8 cellular contexts compared by ENCODE assay signal in the genomic region with DNA sequence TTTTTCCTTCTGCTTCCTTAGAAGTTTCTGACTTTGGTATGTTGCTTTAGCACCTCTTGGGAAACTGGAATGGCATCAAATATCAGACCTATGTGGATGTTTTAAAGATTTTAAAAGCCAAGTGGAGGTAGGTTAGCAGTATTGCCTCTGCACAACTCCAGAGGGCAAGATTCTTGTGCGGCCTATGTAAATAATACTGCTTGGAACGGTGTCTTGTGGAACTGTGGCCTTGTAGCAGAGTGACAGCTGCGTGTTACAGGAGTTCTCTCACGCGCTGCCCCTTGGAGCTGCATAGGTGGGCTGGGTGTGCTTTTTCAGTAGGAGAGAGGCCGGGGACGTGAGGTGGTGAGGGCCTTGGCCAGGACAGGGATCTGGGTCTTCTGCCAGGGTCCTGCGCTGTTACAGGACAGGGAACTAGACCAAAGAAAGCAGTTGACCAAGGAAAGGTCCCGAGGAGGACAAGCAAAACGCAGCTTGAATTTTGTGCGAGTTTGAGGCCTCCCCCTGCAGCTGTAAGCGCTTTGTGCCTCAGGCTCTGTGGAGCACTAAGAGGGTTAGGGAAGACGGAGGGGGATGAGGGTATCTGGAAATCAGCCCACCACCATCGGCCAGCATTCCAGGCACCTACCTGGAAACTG. TPM values are rescaled to one million over a fixed set of nuclear protein-coding genes. Genes with fewer than 3 reads are reported as not detected.
DNase-seq lines count a peak whose midpoint lies in the region; ATAC-seq and TF ChIP-seq lines count a peak whose summit lies in the region.

No MANE protein-coding gene starts in this region.

- H3K27ac ChIP-seq in KOPT-K1 (ENCODE audit: low read depth, low read length, poor library complexity, severe bottlenecking) = peak overlapping the region; percentile 75
- no peak overlapping the region for H3K27ac ChIP-seq in coronary artery

- DNase-seq in AG10803 (ENCODE audit: low read depth) (no peak), coronary artery (ENCODE audit: low spot score) (peak; percentile 66), natural killer cell (no peak), dermis blood vessel endothelial cell (no peak), hippocampal formation (lab: John Stamatoyannopoulos, UW) (no peak)

- no peaks in the 10 kb centered on the region for H3K9me3 ChIP-seq in KOPT-K1 (ENCODE audit: insufficient read depth, low read length, poor library complexity, severe bottlenecking)

- TF ChIP-seq CTCF in AG10803 (conservative IDR thresholded peaks at IDR 0.05; ENCODE audit: low read length) (no peak), coronary artery (IDR thresholded peaks at IDR 0.05) (no peak), natural killer cell (IDR thresholded peaks at IDR 0.05) (no peak)

- H3K4me3 ChIP-seq in AG10803 (ENCODE audit: low read length) = peak overlapping the region; percentile 72
- peak overlapping the region; percentile 97 for H3K4me3 ChIP-seq in coronary artery

- H3K4me1 Mint-ChIP-seq in natural killer cell = peaks cover 54 to 57% of the 10 kb centered on the region in 2 donors

- no peaks in the 10 kb centered on the region for H3K36me3 Mint-ChIP-seq in natural killer cell

- H3K9me3 Mint-ChIP-seq in natural killer cell = no peaks in the 10 kb centered on the region

- H3K27ac Mint-ChIP-seq in natural killer cell = peak overlapping the region; percentile 88 to 96

- H3K4me3 Mint-ChIP-seq in natural killer cell = peak overlapping the region; percentile 98

- intact Hi-C loops in natural killer cell (cut with micrococcal nuclease) = loop anchor here (10.0 kb wide), 1 partner anchor 153 kb away; no protein-coding TSS in a partner anchor

- no peaks in the 10 kb centered on the region; the same call in 1 of the 2 replicates for H3K36me3 ChIP-seq in KOPT-K1 (ENCODE audit: insufficient read depth, low read length)

- ATAC-seq in natural killer cell (no peak), HG02840 (IDR thresholded peaks at IDR 0.05; ENCODE audit: low FRiP score, unreplicated experiment) (no peak), GM21723 (IDR thresholded peaks at IDR 0.05; ENCODE audit: unreplicated experiment) (no peak)

- no peaks in the 10 kb centered on the region for H3K27me3 Mint-ChIP-seq in natural killer cell (ENCODE audit: low read depth in 2 of 2)

RNA-seq across cellular contexts. Expression of gene TMEM181, which starts 1.5 kb away (rescaled TPM):
- total RNA-seq in natural killer cell (10 to 100 TPM; 44.8 to 60.9 (median 45.0) TPM), dermis blood vessel endothelial cell (43.9 and 57.9 TPM in 2 replicates)
